Comparison of ENCODE assay signal across 1 cellular context in the genomic region with DNA sequence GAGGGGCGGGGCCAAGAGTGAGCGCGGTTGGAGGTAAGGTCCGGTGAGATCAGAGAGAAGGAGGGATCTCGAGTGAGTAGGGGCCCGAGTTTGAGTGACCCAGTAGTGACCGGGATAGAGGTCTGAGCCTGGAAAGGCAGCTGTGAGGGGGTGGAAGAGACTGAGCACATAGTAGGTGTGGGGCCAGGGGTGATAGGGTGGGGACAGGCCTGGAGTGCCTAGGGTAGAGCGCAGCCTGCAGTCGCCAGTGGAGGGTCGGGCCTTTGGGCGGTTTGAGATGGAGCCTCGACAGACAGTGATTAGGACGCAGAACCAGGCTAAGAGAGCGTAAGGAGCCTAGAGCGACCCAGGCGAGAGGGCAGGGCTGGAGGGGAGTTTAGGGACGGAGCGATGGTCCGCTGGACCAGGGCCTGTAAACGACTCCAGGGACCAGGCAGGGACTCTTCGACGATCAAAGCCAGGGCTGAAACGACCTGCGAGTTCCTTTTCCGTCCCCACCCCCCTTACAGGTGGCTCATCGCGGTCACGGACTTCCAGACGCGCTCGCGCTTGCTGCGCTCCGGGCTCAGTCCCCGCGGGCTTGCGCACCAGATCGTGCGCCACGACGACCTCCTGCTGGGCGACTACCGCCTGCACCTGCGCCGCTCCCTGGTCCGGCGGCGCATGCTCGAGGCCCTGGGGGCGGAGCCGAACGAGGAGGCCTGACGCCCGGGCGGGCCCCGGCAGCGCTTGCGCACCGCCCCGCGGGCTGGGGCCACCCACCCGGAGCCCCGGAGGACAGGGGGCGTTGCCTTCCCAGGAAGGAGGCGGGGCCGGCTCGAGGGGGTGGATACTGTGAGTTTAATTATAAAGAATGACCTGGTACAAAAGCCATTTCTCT.
A peak's percentile ranks its signal among the peaks of the same experiment; 100 is the strongest.
TF ChIP-seq lines count a peak whose summit lies in the region.

No MANE protein-coding gene starts in this region.

TF ChIP-seq in K562, 482 proteins besides CTCF, POLR2A, EP300 and RAD21 (continued from another document and continues in another):
- peak; percentile 92; the same call in 1 of the 2 replicates for TF ChIP-seq HLTF (IDR thresholded peaks at IDR 0.05)
- 0 out of 2 replicates have a peak, but pooled peaks have one; percentile 29 for TF ChIP-seq ZC3H11A (IDR thresholded peaks at IDR 0.05; ENCODE audit: low read depth, low read length)
- TF ChIP-seq GATAD2A (IDR thresholded peaks at IDR 0.05) = no peak
- no peak for TF ChIP-seq BMI1 (IDR thresholded peaks at IDR 0.05; ENCODE audit: low read length)
- TF ChIP-seq, protein P1, sequence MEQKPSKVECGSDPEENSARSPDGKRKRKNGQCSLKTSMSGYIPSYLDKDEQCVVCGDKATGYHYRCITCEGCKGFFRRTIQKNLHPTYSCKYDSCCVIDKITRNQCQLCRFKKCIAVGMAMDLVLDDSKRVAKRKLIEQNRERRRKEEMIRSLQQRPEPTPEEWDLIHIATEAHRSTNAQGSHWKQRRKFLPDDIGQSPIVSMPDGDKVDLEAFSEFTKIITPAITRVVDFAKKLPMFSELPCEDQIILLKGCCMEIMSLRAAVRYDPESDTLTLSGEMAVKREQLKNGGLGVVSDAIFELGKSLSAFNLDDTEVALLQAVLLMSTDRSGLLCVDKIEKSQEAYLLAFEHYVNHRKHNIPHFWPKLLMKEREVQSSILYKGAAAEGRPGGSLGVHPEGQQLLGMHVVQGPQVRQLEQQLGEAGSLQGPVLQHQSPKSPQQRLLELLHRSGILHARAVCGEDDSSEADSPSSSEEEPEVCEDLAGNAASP (IDR thresholded peaks at IDR 0.05) = no peak
- TF ChIP-seq ZNF347 (CRISPR knock-in tag; IDR thresholded peaks at IDR 0.05; ENCODE audit: low read depth) = no peak
- peak; percentile 69; the same call in 1 of the 2 replicates for TF ChIP-seq CC2D1A (IDR thresholded peaks at IDR 0.05)
- TF ChIP-seq NR1H2 (CRISPR knock-in tag; IDR thresholded peaks at IDR 0.05) = peak; percentile 84; the same call in 1 of the 2 replicates
- TF ChIP-seq ZFPM2 (CRISPR knock-in tag; IDR thresholded peaks at IDR 0.05) = 0 out of 2 replicates have a peak, but pooled peaks have one; percentile 38
- 0 out of 2 replicates have a peak, but pooled peaks have one; percentile 76 for TF ChIP-seq SRSF3 (IDR thresholded peaks at IDR 0.05; ENCODE audit: insufficient read depth, low read length)
- TF ChIP-seq MECOM (CRISPR knock-in tag; IDR thresholded peaks at IDR 0.05) = no peak
- peak; percentile 69 for TF ChIP-seq RB1 (IDR thresholded peaks at IDR 0.05; ENCODE audit: low read depth)
- no peak for TF ChIP-seq ETV6 (IDR thresholded peaks at IDR 0.05; ENCODE audit: borderline replicate concordance in 1 of 2, low read depth in 2 of 2, low read length in 1 of 2)
- TF ChIP-seq ETV6 (CRISPR knock-in tag; IDR thresholded peaks at IDR 0.05; ENCODE audit: borderline replicate concordance) = peak; percentile 57; the same call in 1 of the 2 replicates
- TF ChIP-seq PHF20 (IDR thresholded peaks at IDR 0.05; ENCODE audit: partially characterized antibody) = peak; percentile 68
- TF ChIP-seq CEBPG (CRISPR knock-in tag; IDR thresholded peaks at IDR 0.05) = no peak; the same call in 1 of the 2 replicates
- TF ChIP-seq CEBPG (tag; conservative IDR thresholded peaks at IDR 0.05 in 1 of 2, IDR thresholded peaks at IDR 0.05 in 1 of 2) = no peak
- TF ChIP-seq CHD1 (IDR thresholded peaks at IDR 0.05; ENCODE audit: low read length) = peak; percentile 93
- TF ChIP-seq, protein P2, sequence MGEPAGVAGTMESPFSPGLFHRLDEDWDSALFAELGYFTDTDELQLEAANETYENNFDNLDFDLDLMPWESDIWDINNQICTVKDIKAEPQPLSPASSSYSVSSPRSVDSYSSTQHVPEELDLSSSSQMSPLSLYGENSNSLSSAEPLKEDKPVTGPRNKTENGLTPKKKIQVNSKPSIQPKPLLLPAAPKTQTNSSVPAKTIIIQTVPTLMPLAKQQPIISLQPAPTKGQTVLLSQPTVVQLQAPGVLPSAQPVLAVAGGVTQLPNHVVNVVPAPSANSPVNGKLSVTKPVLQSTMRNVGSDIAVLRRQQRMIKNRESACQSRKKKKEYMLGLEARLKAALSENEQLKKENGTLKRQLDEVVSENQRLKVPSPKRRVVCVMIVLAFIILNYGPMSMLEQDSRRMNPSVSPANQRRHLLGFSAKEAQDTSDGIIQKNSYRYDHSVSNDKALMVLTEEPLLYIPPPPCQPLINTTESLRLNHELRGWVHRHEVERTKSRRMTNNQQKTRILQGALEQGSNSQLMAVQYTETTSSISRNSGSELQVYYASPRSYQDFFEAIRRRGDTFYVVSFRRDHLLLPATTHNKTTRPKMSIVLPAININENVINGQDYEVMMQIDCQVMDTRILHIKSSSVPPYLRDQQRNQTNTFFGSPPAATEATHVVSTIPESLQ (CRISPR knock-in tag; IDR thresholded peaks at IDR 0.05) = peak; percentile 83; the same call in 1 of the 2 replicates
- peak; percentile 87; the same call in 1 of the 2 replicates for TF ChIP-seq PHB (CRISPR knock-in tag; IDR thresholded peaks at IDR 0.05)
- no peak for TF ChIP-seq SMARCB1 (IDR thresholded peaks at IDR 0.05; ENCODE audit: insufficient read length, low read depth)
- TF ChIP-seq YY1 (IDR thresholded peaks at IDR 0.05; ENCODE audit: borderline replicate concordance in 1 of 3, control insufficient read depth in 1 of 3, extremely low read depth in 1 of 3, insufficient read depth in 3 of 3, insufficient read length in 1 of 3, insufficient replicate concordance in 2 of 3, low read depth in 1 of 3, low read length in 2 of 3) = peak in 2 of 3 experiments; percentile 63 to 72
- TF ChIP-seq, protein P3, sequence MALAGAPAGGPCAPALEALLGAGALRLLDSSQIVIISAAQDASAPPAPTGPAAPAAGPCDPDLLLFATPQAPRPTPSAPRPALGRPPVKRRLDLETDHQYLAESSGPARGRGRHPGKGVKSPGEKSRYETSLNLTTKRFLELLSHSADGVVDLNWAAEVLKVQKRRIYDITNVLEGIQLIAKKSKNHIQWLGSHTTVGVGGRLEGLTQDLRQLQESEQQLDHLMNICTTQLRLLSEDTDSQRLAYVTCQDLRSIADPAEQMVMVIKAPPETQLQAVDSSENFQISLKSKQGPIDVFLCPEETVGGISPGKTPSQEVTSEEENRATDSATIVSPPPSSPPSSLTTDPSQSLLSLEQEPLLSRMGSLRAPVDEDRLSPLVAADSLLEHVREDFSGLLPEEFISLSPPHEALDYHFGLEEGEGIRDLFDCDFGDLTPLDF (CRISPR knock-in tag; IDR thresholded peaks at IDR 0.05) = no peak
- TF ChIP-seq FOS (IDR thresholded peaks at IDR 0.05; ENCODE audit: extremely low read depth, insufficient read length) = no peak
- TF ChIP-seq TAF9B (IDR thresholded peaks at IDR 0.05; ENCODE audit: partially characterized antibody) = peak; percentile 77
- TF ChIP-seq LARP7 (IDR thresholded peaks at IDR 0.05) = peak; percentile 98
- peak; percentile 86 for TF ChIP-seq CCNT2 (IDR thresholded peaks at IDR 0.05; ENCODE audit: borderline replicate concordance, extremely low read depth, insufficient read length, low read depth, low read length)
- TF ChIP-seq ZNF224 (CRISPR knock-in tag; IDR thresholded peaks at IDR 0.05) = peak; percentile 35; the same call in 1 of the 2 replicates
- peak; percentile 91 for TF ChIP-seq ERF (CRISPR knock-in tag; IDR thresholded peaks at IDR 0.05)
- no peak for TF ChIP-seq ILK (tag; IDR thresholded peaks at IDR 0.05; ENCODE audit: borderline replicate concordance, low read depth)
- no peak for TF ChIP-seq SMAD2 (IDR thresholded peaks at IDR 0.05; ENCODE audit: low read depth, low read length)
- TF ChIP-seq, protein P4, sequence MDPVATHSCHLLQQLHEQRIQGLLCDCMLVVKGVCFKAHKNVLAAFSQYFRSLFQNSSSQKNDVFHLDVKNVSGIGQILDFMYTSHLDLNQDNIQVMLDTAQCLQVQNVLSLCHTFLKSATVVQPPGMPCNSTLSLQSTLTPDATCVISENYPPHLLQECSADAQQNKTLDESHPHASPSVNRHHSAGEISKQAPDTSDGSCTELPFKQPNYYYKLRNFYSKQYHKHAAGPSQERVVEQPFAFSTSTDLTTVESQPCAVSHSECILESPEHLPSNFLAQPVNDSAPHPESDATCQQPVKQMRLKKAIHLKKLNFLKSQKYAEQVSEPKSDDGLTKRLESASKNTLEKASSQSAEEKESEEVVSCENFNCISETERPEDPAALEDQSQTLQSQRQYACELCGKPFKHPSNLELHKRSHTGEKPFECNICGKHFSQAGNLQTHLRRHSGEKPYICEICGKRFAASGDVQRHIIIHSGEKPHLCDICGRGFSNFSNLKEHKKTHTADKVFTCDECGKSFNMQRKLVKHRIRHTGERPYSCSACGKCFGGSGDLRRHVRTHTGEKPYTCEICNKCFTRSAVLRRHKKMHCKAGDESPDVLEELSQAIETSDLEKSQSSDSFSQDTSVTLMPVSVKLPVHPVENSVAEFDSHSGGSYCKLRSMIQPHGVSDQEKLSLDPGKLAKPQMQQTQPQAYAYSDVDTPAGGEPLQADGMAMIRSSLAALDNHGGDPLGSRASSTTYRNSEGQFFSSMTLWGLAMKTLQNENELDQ (CRISPR knock-in tag; IDR thresholded peaks at IDR 0.05; ENCODE audit: borderline replicate concordance) = no peak
- 0 out of 2 replicates have a peak, but pooled peaks have one; percentile 56 for TF ChIP-seq NFIC (IDR thresholded peaks at IDR 0.05)
- TF ChIP-seq GATAD2B (IDR thresholded peaks at IDR 0.05; ENCODE audit: borderline replicate concordance) = no peak
- TF ChIP-seq ZSCAN32 (CRISPR knock-in tag; IDR thresholded peaks at IDR 0.05) = peak; percentile 58; the same call in 1 of the 2 replicates
- TF ChIP-seq CBX3 (IDR thresholded peaks at IDR 0.05; ENCODE audit: borderline replicate concordance in 1 of 2, low read length in 2 of 2) = peak in 1 of 2 experiments; percentile 81; a peak in 2 of 3 replicates
- TF ChIP-seq, protein P5, sequence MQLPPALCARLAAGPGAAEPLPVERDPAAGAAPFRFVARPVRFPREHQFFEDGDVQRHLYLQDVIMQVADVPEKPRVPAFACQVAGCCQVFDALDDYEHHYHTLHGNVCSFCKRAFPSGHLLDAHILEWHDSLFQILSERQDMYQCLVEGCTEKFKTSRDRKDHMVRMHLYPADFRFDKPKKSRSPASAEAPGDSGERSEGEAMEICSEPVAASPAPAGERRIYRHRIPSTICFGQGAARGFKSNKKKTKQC (CRISPR knock-in tag; IDR thresholded peaks at IDR 0.05) = peak; percentile 37; the same call in 1 of the 2 replicates
- peak; percentile 99 for TF ChIP-seq NRF1 (conservative IDR thresholded peaks at IDR 0.05 in 1 of 2, IDR thresholded peaks at IDR 0.05 in 1 of 2)
- TF ChIP-seq, protein P6, sequence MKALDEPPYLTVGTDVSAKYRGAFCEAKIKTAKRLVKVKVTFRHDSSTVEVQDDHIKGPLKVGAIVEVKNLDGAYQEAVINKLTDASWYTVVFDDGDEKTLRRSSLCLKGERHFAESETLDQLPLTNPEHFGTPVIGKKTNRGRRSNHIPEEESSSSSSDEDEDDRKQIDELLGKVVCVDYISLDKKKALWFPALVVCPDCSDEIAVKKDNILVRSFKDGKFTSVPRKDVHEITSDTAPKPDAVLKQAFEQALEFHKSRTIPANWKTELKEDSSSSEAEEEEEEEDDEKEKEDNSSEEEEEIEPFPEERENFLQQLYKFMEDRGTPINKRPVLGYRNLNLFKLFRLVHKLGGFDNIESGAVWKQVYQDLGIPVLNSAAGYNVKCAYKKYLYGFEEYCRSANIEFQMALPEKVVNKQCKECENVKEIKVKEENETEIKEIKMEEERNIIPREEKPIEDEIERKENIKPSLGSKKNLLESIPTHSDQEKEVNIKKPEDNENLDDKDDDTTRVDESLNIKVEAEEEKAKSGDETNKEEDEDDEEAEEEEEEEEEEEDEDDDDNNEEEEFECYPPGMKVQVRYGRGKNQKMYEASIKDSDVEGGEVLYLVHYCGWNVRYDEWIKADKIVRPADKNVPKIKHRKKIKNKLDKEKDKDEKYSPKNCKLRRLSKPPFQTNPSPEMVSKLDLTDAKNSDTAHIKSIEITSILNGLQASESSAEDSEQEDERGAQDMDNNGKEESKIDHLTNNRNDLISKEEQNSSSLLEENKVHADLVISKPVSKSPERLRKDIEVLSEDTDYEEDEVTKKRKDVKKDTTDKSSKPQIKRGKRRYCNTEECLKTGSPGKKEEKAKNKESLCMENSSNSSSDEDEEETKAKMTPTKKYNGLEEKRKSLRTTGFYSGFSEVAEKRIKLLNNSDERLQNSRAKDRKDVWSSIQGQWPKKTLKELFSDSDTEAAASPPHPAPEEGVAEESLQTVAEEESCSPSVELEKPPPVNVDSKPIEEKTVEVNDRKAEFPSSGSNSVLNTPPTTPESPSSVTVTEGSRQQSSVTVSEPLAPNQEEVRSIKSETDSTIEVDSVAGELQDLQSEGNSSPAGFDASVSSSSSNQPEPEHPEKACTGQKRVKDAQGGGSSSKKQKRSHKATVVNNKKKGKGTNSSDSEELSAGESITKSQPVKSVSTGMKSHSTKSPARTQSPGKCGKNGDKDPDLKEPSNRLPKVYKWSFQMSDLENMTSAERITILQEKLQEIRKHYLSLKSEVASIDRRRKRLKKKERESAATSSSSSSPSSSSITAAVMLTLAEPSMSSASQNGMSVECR (CRISPR knock-in tag; IDR thresholded peaks at IDR 0.05) = peak; percentile 85
- TF ChIP-seq TBP (optimal IDR thresholded peaks at IDR 0.05; ENCODE audit: low read depth, low read length) = peak; percentile 90
- peak; percentile 85 for TF ChIP-seq GABPB1 (CRISPR knock-in tag; IDR thresholded peaks at IDR 0.05)
- TF ChIP-seq BHLHE40 (IDR thresholded peaks at IDR 0.05; ENCODE audit: low read length) = peak; percentile 81
- TF ChIP-seq SIX5 (IDR thresholded peaks at IDR 0.05; ENCODE audit: borderline replicate concordance in 1 of 2, insufficient read depth in 1 of 2, low read depth in 1 of 2, low read length in 2 of 2) = no peak
- peak; percentile 56; the same call in 1 of the 2 replicates for TF ChIP-seq SMARCE1 (IDR thresholded peaks at IDR 0.05)
- TF ChIP-seq ZNF282 (CRISPR knock-in tag; IDR thresholded peaks at IDR 0.05) = peak; percentile 74; the same call in 1 of the 2 replicates
- TF ChIP-seq, protein P7, sequence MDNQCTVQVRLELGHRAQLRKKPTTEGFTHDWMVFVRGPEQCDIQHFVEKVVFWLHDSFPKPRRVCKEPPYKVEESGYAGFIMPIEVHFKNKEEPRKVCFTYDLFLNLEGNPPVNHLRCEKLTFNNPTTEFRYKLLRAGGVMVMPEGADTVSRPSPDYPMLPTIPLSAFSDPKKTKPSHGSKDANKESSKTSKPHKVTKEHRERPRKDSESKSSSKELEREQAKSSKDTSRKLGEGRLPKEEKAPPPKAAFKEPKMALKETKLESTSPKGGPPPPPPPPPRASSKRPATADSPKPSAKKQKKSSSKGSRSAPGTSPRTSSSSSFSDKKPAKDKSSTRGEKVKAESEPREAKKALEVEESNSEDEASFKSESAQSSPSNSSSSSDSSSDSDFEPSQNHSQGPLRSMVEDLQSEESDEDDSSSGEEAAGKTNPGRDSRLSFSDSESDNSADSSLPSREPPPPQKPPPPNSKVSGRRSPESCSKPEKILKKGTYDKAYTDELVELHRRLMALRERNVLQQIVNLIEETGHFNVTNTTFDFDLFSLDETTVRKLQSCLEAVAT (IDR thresholded peaks at IDR 0.05) = peak; percentile 90 to 92
- TF ChIP-seq, protein P8, sequence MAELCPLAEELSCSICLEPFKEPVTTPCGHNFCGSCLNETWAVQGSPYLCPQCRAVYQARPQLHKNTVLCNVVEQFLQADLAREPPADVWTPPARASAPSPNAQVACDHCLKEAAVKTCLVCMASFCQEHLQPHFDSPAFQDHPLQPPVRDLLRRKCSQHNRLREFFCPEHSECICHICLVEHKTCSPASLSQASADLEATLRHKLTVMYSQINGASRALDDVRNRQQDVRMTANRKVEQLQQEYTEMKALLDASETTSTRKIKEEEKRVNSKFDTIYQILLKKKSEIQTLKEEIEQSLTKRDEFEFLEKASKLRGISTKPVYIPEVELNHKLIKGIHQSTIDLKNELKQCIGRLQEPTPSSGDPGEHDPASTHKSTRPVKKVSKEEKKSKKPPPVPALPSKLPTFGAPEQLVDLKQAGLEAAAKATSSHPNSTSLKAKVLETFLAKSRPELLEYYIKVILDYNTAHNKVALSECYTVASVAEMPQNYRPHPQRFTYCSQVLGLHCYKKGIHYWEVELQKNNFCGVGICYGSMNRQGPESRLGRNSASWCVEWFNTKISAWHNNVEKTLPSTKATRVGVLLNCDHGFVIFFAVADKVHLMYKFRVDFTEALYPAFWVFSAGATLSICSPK (IDR thresholded peaks at IDR 0.05; ENCODE audit: borderline replicate concordance) = peak; percentile 96
